In the genomic region with DNA sequence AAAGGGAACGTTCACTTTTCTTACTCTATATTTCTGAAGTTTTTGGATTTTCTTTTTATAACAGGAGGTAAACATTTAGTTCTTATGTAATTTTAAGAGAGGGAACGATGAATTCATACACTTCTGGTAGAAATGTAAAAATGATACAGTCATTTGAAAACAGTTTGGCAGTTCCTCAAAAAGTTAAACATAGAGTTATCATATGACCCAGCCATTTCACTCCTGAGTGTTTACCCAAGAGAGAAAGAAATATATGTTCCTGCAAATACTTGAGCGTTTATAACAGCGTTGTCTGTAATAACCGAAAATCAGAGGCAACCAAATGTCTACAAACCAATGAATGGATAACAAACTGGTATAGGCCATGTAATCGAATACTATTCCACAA, we compare ENCODE assay signal across 30 cellular contexts. TPM values are rescaled to one million over a fixed set of nuclear protein-coding genes. Genes with fewer than 3 reads are reported as not detected.
DNase-seq lines count a peak whose midpoint lies in the region; ATAC-seq and TF ChIP-seq lines count a peak whose summit lies in the region.
"Had no signal": no experiment of that assay in that cellular context is flagged by ENCODE, and none has a peak within 500 bp of the region (broad histone marks: within the 10 kb centered on the region; RNA-seq: fewer than 3 reads in every experiment).

No MANE protein-coding gene starts in this region.

- peak; percentile 4 for DNase-seq in NCI-H510A treated with DMSO at 0.1 percent for 48 hours (lab: John Stamatoyannopoulos, UW)
- DNase-seq in NCI-H510A (lab: John Stamatoyannopoulos, UW), result no peak
- DNase-seq in Jurkat, Clone E6-1 (ENCODE audit: low read depth, low spot score), result no peak
- no peak for DNase-seq in Peyer's patch
- no peak for DNase-seq in hypothalamus (lab: John Stamatoyannopoulos, UW)
- DNase-seq in SIG-M5 (lab: John Stamatoyannopoulos, UW), result no peak
- no peak for DNase-seq in central memory CD4-positive, alpha-beta T cell
- DNase-seq: 8988T; ACHN; CD4-positive, CD25-positive, alpha-beta regulatory T cell; COR-L47; DMS53; GOT3; HFFc6; IMR-90; Karpas-422; NCI-H1105; NCI-H146; NCI-H2081; NCI-H2171 treated with DMSO at 0.1 percent for 48 hours; NCI-H345; NCI-H524 treated with DMSO at 0.1 percent for 48 hours; NCI-H774; SHP77 treated with DMSO at 0.1 percent for 48 hours; SW 1271 had no signal

- peak overlapping the region; percentile 14; the same call in 1 of the 2 replicates for H3K4me3 ChIP-seq in Jurkat, Clone E6-1 (ENCODE audit: low read length)
- H3K4me3 ChIP-seq in Peyer's patch, result no peak overlapping the region
- H3K4me3 ChIP-seq: HAP-1, SK-N-MC had no signal

- H3K9me3 ChIP-seq in Peyer's patch, result no peaks in the 10 kb centered on the region
- H3K9me3 ChIP-seq: HAP-1 had no signal

- peak overlapping the region in 3 of 4 donors; percentile 22 to 75 (median 66) for H3K27ac ChIP-seq in Peyer's patch
- H3K27ac ChIP-seq: SK-N-MC had no signal

- H3K9me3 Mint-ChIP-seq in stimulated activated memory B cell treated with anti-CD40 and anti-IgM and Interleukin-4, amounts not matched to agents 10 μg/mL and 1 μg/mL and 100 μg/mL, for 72 hours, result peaks cover 4% of the 10 kb centered on the region

- ATAC-seq in stimulated activated memory B cell treated with anti-CD40 and anti-IgM and Interleukin-4, amounts not matched to agents 10 μg/mL and 1 μg/mL and 100 μg/mL, for 72 hours, result no peak
- ATAC-seq: Panc1 had no signal

- H3K27me3 Mint-ChIP-seq in stimulated activated memory B cell treated with anti-CD40 and anti-IgM and Interleukin-4, amounts not matched to agents 10 μg/mL and 1 μg/mL and 100 μg/mL, for 72 hours, result peaks cover 9% of the 10 kb centered on the region

- peaks cover 0 to 18% (median 0%) of the 10 kb centered on the region in 4 donors for H3K4me1 ChIP-seq in Peyer's patch
- H3K4me1 ChIP-seq: HAP-1 had no signal

- TF ChIP-seq CTCF in Peyer's patch (IDR thresholded peaks at IDR 0.05), result no peak

- TF ChIP-seq POLR2A in Peyer's patch (IDR thresholded peaks at IDR 0.05), result no peak

- no peaks in the 10 kb centered on the region for H3K27me3 ChIP-seq in Peyer's patch

- no peaks in the 10 kb centered on the region for H3K36me3 Mint-ChIP-seq in stimulated activated memory B cell treated with anti-CD40 and anti-IgM and Interleukin-4, amounts not matched to agents 10 μg/mL and 1 μg/mL and 100 μg/mL, for 72 hours

- peaks cover 35% of the 10 kb centered on the region for H3K4me1 Mint-ChIP-seq in stimulated activated memory B cell treated with anti-CD40 and anti-IgM and Interleukin-4, amounts not matched to agents 10 μg/mL and 1 μg/mL and 100 μg/mL, for 72 hours

- H3K27ac Mint-ChIP-seq in stimulated activated memory B cell treated with anti-CD40 and anti-IgM and Interleukin-4, amounts not matched to agents 10 μg/mL and 1 μg/mL and 100 μg/mL, for 72 hours, result peak overlapping the region; percentile 11
- H3K27ac Mint-ChIP-seq: CD4-positive, CD25-positive, alpha-beta regulatory T cell; HFFc6 had no signal

- H3K4me3 Mint-ChIP-seq in stimulated activated memory B cell treated with anti-CD40 and anti-IgM and Interleukin-4, amounts not matched to agents 10 μg/mL and 1 μg/mL and 100 μg/mL, for 72 hours, result no peak overlapping the region
- H3K4me3 Mint-ChIP-seq: HFFc6 had no signal

- H3K36me3 ChIP-seq in Peyer's patch, result no peaks in the 10 kb centered on the region
- H3K36me3 ChIP-seq: HAP-1 had no signal

RNA-seq across cellular contexts. Expression of gene CCR9, which starts 20.8 kb away (rescaled TPM):
- polyA plus RNA-seq in Jurkat, Clone E6-1 (2012; ENCODE audit: insufficient read depth, insufficient read length), result 1.5 TPM
- total RNA-seq in Peyer's patch, result 1 to 10 TPM; 2.1 to 7.4 (median 3.7) TPM
- total RNA-seq: CD4-positive, CD25-positive, alpha-beta regulatory T cell; HFFc6; IMR-90 had no signal
- polyA plus RNA-seq: BJ, IMR-90 had no signal

RNA-seq across cellular contexts. Expression of gene LZTFL1, which starts 23.6 kb away (rescaled TPM):
- 59.6 TPM for polyA plus RNA-seq in Jurkat, Clone E6-1 (2012; ENCODE audit: insufficient read depth, insufficient read length)
- 10 to 100 TPM in 2 of 4 donors, 1 to 10 TPM in 2; 4.9 to 30.5 (median 9.9) TPM for total RNA-seq in Peyer's patch
